In the genomic region with DNA sequence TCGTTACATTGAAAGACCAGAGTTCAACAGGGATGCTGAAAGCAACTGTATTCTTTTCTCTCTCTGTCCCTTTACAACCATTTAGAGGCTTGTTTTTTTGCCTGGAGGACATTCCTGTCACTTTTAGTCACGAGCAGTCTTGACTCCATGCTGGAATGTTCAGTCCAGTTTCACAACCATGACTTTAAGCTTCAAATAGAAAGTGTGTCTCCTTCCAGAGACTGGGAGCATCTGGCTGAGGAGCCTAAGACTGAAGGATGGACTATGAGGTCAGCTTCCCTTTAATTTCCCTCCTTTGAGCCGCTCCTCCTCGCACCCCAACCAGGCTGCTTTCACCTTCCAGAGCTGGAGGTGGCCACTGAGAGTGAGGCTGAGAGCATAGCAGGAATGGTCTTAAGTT, we compare ENCODE assay signal across 21 cellular contexts. TPM values are rescaled to one million over a fixed set of nuclear protein-coding genes. Genes with fewer than 3 reads are reported as not detected.
A peak's percentile ranks its signal among the peaks of the same experiment; 100 is the strongest.
DNase-seq lines count a peak whose midpoint lies in the region; ATAC-seq, FAIRE-seq and TF ChIP-seq lines count a peak whose summit lies in the region.
"Had no signal": no experiment of that assay in that cellular context is flagged by ENCODE, and none has a peak within 500 bp of the region (broad histone marks: within the 10 kb centered on the region; RNA-seq: fewer than 3 reads in every experiment).

No MANE protein-coding gene starts in this region.

- FAIRE-seq in A549 (lab: Jason Lieb, UNC) (no peak), HTR-8/SVneo (lab: Jason Lieb, UNC) (peak; percentile 44)
- FAIRE-seq: A204.1, astrocyte, colon, endothelial cell of umbilical vein had no signal

- H3K27ac Mint-ChIP-seq in endodermal cell (peak overlapping the region; percentile 53), Caco-2 (ENCODE audit: unreplicated experiment) (no peak overlapping the region)
- H3K27ac Mint-ChIP-seq: nephron progenitor cell had no signal

- no peak overlapping the region for H3K4me3 Mint-ChIP-seq in endodermal cell
- no peak overlapping the region for H3K4me3 Mint-ChIP-seq in Caco-2 (ENCODE audit: unreplicated experiment)
- H3K4me3 Mint-ChIP-seq: nephron progenitor cell had no signal

- ATAC-seq in A549 = peak; percentile 37 to 54; a peak in 4 of 6 replicates
- ATAC-seq in lower lobe of right lung = peak; percentile 41 to 63
- no peak for ATAC-seq in GM21723 (IDR thresholded peaks at IDR 0.05; ENCODE audit: unreplicated experiment)

- H3K27me3 ChIP-seq in endodermal cell (ENCODE audit: control insufficient read depth, insufficient read depth, low read length, poor library complexity, severe bottlenecking) (no peaks in the 10 kb centered on the region), lower lobe of right lung (ENCODE audit: low read depth) (no peaks in the 10 kb centered on the region), Caco-2 (replicated peaks; ENCODE audit: control insufficient read depth, insufficient read depth, low read length) (no peaks in the 10 kb centered on the region)
- H3K27me3 ChIP-seq: transverse colon had no signal

- H3K9me3 Mint-ChIP-seq in endodermal cell = no peaks in the 10 kb centered on the region
- no peaks in the 10 kb centered on the region for H3K9me3 Mint-ChIP-seq in Caco-2 (ENCODE audit: unreplicated experiment)
- H3K9me3 Mint-ChIP-seq: nephron progenitor cell had no signal

- no peak for TF ChIP-seq RAD21 in A549 (conservative IDR thresholded peaks at IDR 0.05 in 1 of 2, IDR thresholded peaks at IDR 0.05 in 1 of 2)

- H3K4me3 ChIP-seq in A549 = peak overlapping the region; percentile 25; the same call in 2 of the 3 replicates
- H3K4me3 ChIP-seq in endodermal cell (ENCODE audit: low read length) = no peak overlapping the region
- H3K4me3 ChIP-seq in lower lobe of right lung = no peak overlapping the region
- no peak overlapping the region for H3K4me3 ChIP-seq in Caco-2 (ENCODE audit: low read depth, low read length)
- H3K4me3 ChIP-seq: transverse colon had no signal

- H3K4me2 ChIP-seq in A549 = peak overlapping the region; percentile 68

- peaks cover 16% of the 10 kb centered on the region for H3K4me1 ChIP-seq in A549
- H3K4me1 ChIP-seq in endodermal cell (ENCODE audit: control insufficient read depth, insufficient read depth, low read length) = no peaks in the 10 kb centered on the region
- H3K4me1 ChIP-seq in lower lobe of right lung = peaks cover 8% of the 10 kb centered on the region
- peaks cover 8% of the 10 kb centered on the region; the same call in 1 of the 2 replicates for H3K4me1 ChIP-seq in Caco-2

- no peak overlapping the region for H3K9ac ChIP-seq in endodermal cell (ENCODE audit: extremely low read depth, low read length, poor library complexity, severe bottlenecking)

- intact Hi-C loops in lower lobe of right lung (cut with DNase I) (no loop called here), Caco-2 (cut with micrococcal nuclease; ENCODE audit: unreplicated experiment) (no loop called here)

- DNase-seq in A549 (ENCODE audit: low read depth in 1 of 2, low spot score in 1 of 2) (no peak), HTR-8/SVneo (ENCODE audit: insufficient read length, low spot score) (no peak), endodermal cell (no peak), lower lobe of right lung (no peak), SW480 (ENCODE audit: low spot score) (no peak), Caco-2 (no peak), NOMO-1 treated with DMSO at 0.1 percent for 48 hours (lab: John Stamatoyannopoulos, UW; ENCODE audit: unreplicated experiment) (no peak)
- DNase-seq: activated CD4-positive, alpha-beta T cell treated with anti-CD3 and anti-CD28 coated beads, Interleukin-2, amount 50 U/mL, for 1 hour; activated naive CD4-positive, alpha-beta T cell treated with Interleukin-2 at 50 U/mL for 16 hours; DMS79; NCI-H1930; NCI-H510A treated with DMSO at 0.1 percent for 48 hours; nephron progenitor cell; stimulated activated naive CD4-positive, alpha-beta T cell; transverse colon had no signal

- WGBS in A549 (ENCODE audit: missing lambda C conversion rate) = 32% methylated on average over 4 of the region's 4 CpGs
- 74 to 87% methylated on average over 2 to 4 of the region's 4 CpGs for WGBS in endodermal cell (ENCODE audit: insufficient coverage in 1 of 2, insufficient read length in 1 of 2), 2 experiments

- TF ChIP-seq EP300 in A549 (IDR thresholded peaks at IDR 0.05) = no peak

- H3K36me3 Mint-ChIP-seq in endodermal cell (ENCODE audit: low read depth) (no peaks in the 10 kb centered on the region), Caco-2 (ENCODE audit: insufficient read depth, unreplicated experiment) (no peaks in the 10 kb centered on the region)

- H3K27ac ChIP-seq in A549 = peak overlapping the region; percentile 57 to 65; a peak in 5 of 6 replicates
- no peak overlapping the region for H3K27ac ChIP-seq in endodermal cell (ENCODE audit: low read depth, low read length)
- H3K27ac ChIP-seq in lower lobe of right lung = peak overlapping the region; percentile 58

- POLR2A ChIA-PET in A549 (lab: Yijun Ruan, JAX) = no interaction called here
- POLR2A ChIA-PET in Caco-2 (lab: Charles Lee) = no interaction called here

- TF ChIP-seq POLR2A in A549 (IDR thresholded peaks at IDR 0.05; ENCODE audit: low read length) = no peak

- TF ChIP-seq CTCF in A549 (IDR thresholded peaks at IDR 0.05) (no peak), endodermal cell (conservative IDR thresholded peaks at IDR 0.05) (no peak), lower lobe of right lung (IDR thresholded peaks at IDR 0.05) (no peak), Caco-2 (IDR thresholded peaks at IDR 0.05; ENCODE audit: insufficient read depth in 1 of 2, low read depth in 1 of 2, low read length in 1 of 2, severe bottlenecking in 1 of 2, unreplicated experiment in 1 of 2) (no peak)

- CTCF ChIA-PET in A549 (lab: Yijun Ruan, JAX) = interaction anchor here (1.5 kb wide), 1 partner anchor 11 kb away, joined by 4 read pairs; the partner anchor contains the start of gene RYR2
- CTCF ChIA-PET in Caco-2 (lab: Charles Lee) = no interaction called here

- H3K36me3 ChIP-seq in endodermal cell (ENCODE audit: control insufficient read depth, insufficient read depth, low read length) = no peaks in the 10 kb centered on the region
- no peaks in the 10 kb centered on the region for H3K36me3 ChIP-seq in lower lobe of right lung
- H3K36me3 ChIP-seq in Caco-2 (ENCODE audit: control insufficient read depth, insufficient read depth, low read length) = no peaks in the 10 kb centered on the region
- H3K36me3 ChIP-seq: transverse colon had no signal

- H3K9me3 ChIP-seq in A549 (no peaks in the 10 kb centered on the region), endodermal cell (ENCODE audit: control insufficient read depth, low read length) (no peaks in the 10 kb centered on the region), lower lobe of right lung (no peaks in the 10 kb centered on the region), Caco-2 (no peaks in the 10 kb centered on the region)
- H3K9me3 ChIP-seq: transverse colon had no signal

- no peaks in the 10 kb centered on the region for H3K27me3 Mint-ChIP-seq in endodermal cell (ENCODE audit: insufficient read depth)
- H3K27me3 Mint-ChIP-seq in Caco-2 (ENCODE audit: insufficient read depth, unreplicated experiment) = peaks cover 4% of the 10 kb centered on the region

- peaks cover 10% of the 10 kb centered on the region for H3K4me1 Mint-ChIP-seq in endodermal cell
- H3K4me1 Mint-ChIP-seq in Caco-2 (ENCODE audit: low read depth, unreplicated experiment) = no peaks in the 10 kb centered on the region

- BruUV-seq in Caco-2 (replicated peaks; lab: Mats Ljungman, UMichigan) = no TSS peak

TF ChIP-seq in A549, 52 proteins besides CTCF, POLR2A, EP300 and RAD21 (continues in another document):
- no peak for TF ChIP-seq HMGXB4 (CRISPR knock-in tag; IDR thresholded peaks at IDR 0.05; ENCODE audit: borderline replicate concordance)
- TF ChIP-seq TP53 (CRISPR knock-in tag; IDR thresholded peaks at IDR 0.05) = no peak
- no peak for TF ChIP-seq USF2 (IDR thresholded peaks at IDR 0.05)
- TF ChIP-seq TFCP2L1 (CRISPR knock-in tag; IDR thresholded peaks at IDR 0.05) = no peak

RNA-seq across cellular contexts. Expression of gene RYR2, which starts 10.5 kb away (rescaled TPM):
- polyA plus RNA-seq in A549 (2011; rRNA removed) (0.01 and 0.06 TPM in 2 replicates), A549 (2017; fragmentation: RNase III; extraction: RNeasy Plus Mini Kit Qiagen cat#74134 plus additional on column Dnase treatment) (under 0.01 TPM in 1 of 3 replicates, not detected in the others)
- not detected in 2 replicates for polyA plus RNA-seq in A549 (2012; cell fraction: cytosol; rRNA removed)
- 0.01 TPM in 1 of 2 replicates, not detected in the other for polyA plus RNA-seq in A549 (2012; cell fraction: nucleus; rRNA removed)
- 0.05 and 0.08 TPM in 2 replicates for polyA minus RNA-seq in A549 (2011; rRNA and poly(A)+ RNA removed)
- total RNA-seq in endodermal cell (1 to 10 TPM in 1 of 2 donors, under 1 TPM in 1; 0.95 to 2.4 TPM), lower lobe of right lung (4.8 TPM), Caco-2 (2022) (3.4 and 3.6 TPM in 2 replicates)
- polyA plus RNA-seq in endodermal cell (2013, experiment 1 of 2) = 0.61 TPM
- polyA plus RNA-seq in endodermal cell (2013, experiment 2 of 2) = 0.66 TPM
- total RNA-seq: endothelial cell of umbilical vein had no signal
- polyA plus RNA-seq: endothelial cell of umbilical vein had no signal

RNA-seq across cellular contexts. Expression of gene MT1HL1, which starts 27.2 kb away (rescaled TPM):
- polyA plus RNA-seq in A549 (2011; rRNA removed) (not detected in 2 replicates), A549 (2017; fragmentation: RNase III; extraction: RNeasy Plus Mini Kit Qiagen cat#74134 plus additional on column Dnase treatment) (not detected in 3 replicates)
- not detected in 2 replicates for polyA plus RNA-seq in A549 (2012; cell fraction: cytosol; rRNA removed)
- not detected in 2 replicates for polyA plus RNA-seq in A549 (2012; cell fraction: nucleus; rRNA removed)
- polyA minus RNA-seq in A549 (2011; rRNA and poly(A)+ RNA removed) = not detected in 2 replicates
- total RNA-seq in endodermal cell (not detected), lower lobe of right lung (not detected), Caco-2 (2022) (not detected in 2 replicates)
- polyA plus RNA-seq in endodermal cell (2013, experiment 1 of 2) = not detected
- polyA plus RNA-seq in endodermal cell (2013, experiment 2 of 2) = not detected
- total RNA-seq: astrocyte, endothelial cell of umbilical vein, mesenteric fat pad, transverse colon had no signal
- polyA plus RNA-seq: endothelial cell of umbilical vein had no signal
